ENCODE assay signal across 12 cellular contexts in genomic region chr5:82413302-82414042, GRCh38.
A peak's percentile ranks its signal among the peaks of the same experiment; 100 is the strongest.
DNase-seq lines count a peak whose midpoint lies in the region; ATAC-seq, FAIRE-seq and TF ChIP-seq lines count a peak whose summit lies in the region.
"Had no signal": no experiment of that assay in that cellular context is flagged by ENCODE, and none has a peak within 500 bp of the region (broad histone marks: within the 10 kb centered on the region; RNA-seq: fewer than 3 reads in every experiment).

No MANE protein-coding gene starts in this region.

- no peak overlapping the region for H3K4me3 Mint-ChIP-seq in mesothelial cell of epicardium
- H3K4me3 Mint-ChIP-seq: CD14-positive monocyte had no signal

- no peaks in the 10 kb centered on the region for H3K36me3 ChIP-seq in bronchial epithelial cell (ENCODE audit: control insufficient read depth, insufficient read depth, low read length)
- H3K36me3 ChIP-seq in vagina = no peaks in the 10 kb centered on the region
- no peaks in the 10 kb centered on the region for H3K36me3 ChIP-seq in transverse colon

- no peak for FAIRE-seq in bronchial epithelial cell (lab: Jason Lieb, UNC)
- FAIRE-seq: islet of Langerhans had no signal

- no peaks in the 10 kb centered on the region for H3K36me3 Mint-ChIP-seq in mesothelial cell of epicardium
- H3K36me3 Mint-ChIP-seq: CD14-positive monocyte had no signal

- TF ChIP-seq CTCF in bronchial epithelial cell (IDR thresholded peaks at IDR 0.05; ENCODE audit: insufficient read depth, low read length, severe bottlenecking) (no peak), mesothelial cell of epicardium (IDR thresholded peaks at IDR 0.05; ENCODE audit: unreplicated experiment) (no peak), vagina (IDR thresholded peaks at IDR 0.05) (no peak), transverse colon (IDR thresholded peaks at IDR 0.05) (no peak)

- DNase-seq in AG08396 (ENCODE audit: low spot score) = peak; percentile 45
- DNase-seq in NCI-H226 = peak; percentile 73
- DNase-seq in bronchial epithelial cell (ENCODE audit: low read depth) = peak; percentile 94
- no peak for DNase-seq in mesothelial cell of epicardium (ENCODE audit: low spot score in 2 of 2, unreplicated experiment in 2 of 2)
- DNase-seq in NCI-H2227 treated with DMSO at 0.1 percent for 48 hours (lab: John Stamatoyannopoulos, UW) = no peak
- DNase-seq in vagina (ENCODE audit: extremely low spot score in 2 of 2) = no peak
- DNase-seq in transverse colon = no peak
- DNase-seq: NCI-H1930; stimulated activated CD8-positive, alpha-beta memory T cell treated with anti-CD3 and anti-CD28 coated beads, Interleukin-4, amount 100 ng/mL, for 48 hours had no signal

- no peak for ATAC-seq in HG03378 (IDR thresholded peaks at IDR 0.05; ENCODE audit: unreplicated experiment)

- H3K4me3 ChIP-seq in bronchial epithelial cell (ENCODE audit: low read depth, low read length) (no peak overlapping the region), vagina (no peak overlapping the region), transverse colon (no peak overlapping the region)

- H3K27me3 ChIP-seq in bronchial epithelial cell (ENCODE audit: control insufficient read depth, insufficient read depth, low read length) (no peaks in the 10 kb centered on the region), vagina (no peaks in the 10 kb centered on the region), transverse colon (no peaks in the 10 kb centered on the region)

- peaks cover 7% of the 10 kb centered on the region for H3K9me3 Mint-ChIP-seq in mesothelial cell of epicardium

- H3K27ac Mint-ChIP-seq in mesothelial cell of epicardium = peak overlapping the region; percentile 38

- in situ Hi-C loops in transverse colon (cut with MboI; ENCODE audit: low pct_ligation_motif_present in 1 of 4, low pct_unique_long_range_greater_than_20kb in 1 of 4, low sequenced_read_pairs in 3 of 4) = no loop called here

- H3K9me3 ChIP-seq in vagina (no peaks in the 10 kb centered on the region), transverse colon (no peaks in the 10 kb centered on the region)

- intact Hi-C loops in vagina (cut with DNase I) (no loop called here), transverse colon (cut with DNase I; ENCODE audit: low total_unique reads) (no loop called here)

- no peak for TF ChIP-seq EP300 in transverse colon (IDR thresholded peaks at IDR 0.05; ENCODE audit: low read depth)

- no peaks in the 10 kb centered on the region for H3K27me3 Mint-ChIP-seq in mesothelial cell of epicardium (ENCODE audit: low read depth)

- peaks cover 15% of the 10 kb centered on the region for H3K4me1 ChIP-seq in vagina
- H3K4me1 ChIP-seq in transverse colon = no peaks in the 10 kb centered on the region

- WGBS in transverse colon (ENCODE audit: low coverage in 1 of 2), 2 donors = 38 to 62% methylated on average over 3 to 7 of the region's 7 CpGs

- H3K27ac ChIP-seq in vagina = no peak overlapping the region
- H3K27ac ChIP-seq in transverse colon = no peak overlapping the region

- TF ChIP-seq POLR2A in vagina (IDR thresholded peaks at IDR 0.05) = no peak
- no peak for TF ChIP-seq POLR2A in transverse colon (IDR thresholded peaks at IDR 0.05)

- H3K4me1 Mint-ChIP-seq in mesothelial cell of epicardium = peaks cover 30% of the 10 kb centered on the region

Comparison
In these comparisons a context has a peak if more than half of its experiments do, and no peak if none do; other contexts are left out.
1. DNase-seq: peak in AG08396 (single experiment), NCI-H226 (single experiment) and bronchial epithelial cell (single experiment); none in mesothelial cell of epicardium (0 of 2), NCI-H2227 treated with DMSO at 0.1 percent for 48 hours (single experiment), vagina (0 of 2) and transverse colon (single experiment).